14 cellular contexts compared by ENCODE assay signal in the genomic region with DNA sequence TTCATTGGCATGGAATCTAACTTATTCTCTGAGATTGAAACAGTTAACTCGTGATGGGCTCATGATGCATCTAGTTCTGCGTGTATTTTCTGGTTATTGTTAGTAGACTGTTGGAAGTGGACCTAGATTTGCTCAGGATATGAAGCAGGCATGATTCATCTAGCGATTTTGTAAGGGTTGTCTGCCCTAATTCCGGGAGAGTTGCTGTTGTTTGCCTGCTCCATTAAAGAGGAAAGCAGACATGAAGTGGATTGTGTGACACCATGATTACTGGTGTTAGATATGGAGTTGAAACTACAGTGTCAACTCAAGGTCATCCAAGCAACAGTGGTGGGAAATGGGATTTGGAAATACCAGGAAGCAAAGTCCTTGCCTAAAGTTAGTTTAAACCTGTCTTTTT. TPM values are rescaled to one million over a fixed set of nuclear protein-coding genes. Genes with fewer than 3 reads are reported as not detected.
DNase-seq lines count a peak whose midpoint lies in the region; ATAC-seq, FAIRE-seq and TF ChIP-seq lines count a peak whose summit lies in the region.
"Had no signal": no experiment of that assay in that cellular context is flagged by ENCODE, and none has a peak within 500 bp of the region (broad histone marks: within the 10 kb centered on the region; RNA-seq: fewer than 3 reads in every experiment).

No MANE protein-coding gene starts in this region.

- peak overlapping the region in 3 of 12 donors; percentile 5 to 43 (median 41) for H3K27ac ChIP-seq in heart left ventricle
- no peak overlapping the region for H3K27ac ChIP-seq in left ventricle myocardium inferior (replicated peaks)
- peak overlapping the region; percentile 97 for H3K27ac ChIP-seq in RWPE2 (ENCODE audit: poor library complexity, severe bottlenecking)
- H3K27ac ChIP-seq in tibial artery = peak overlapping the region; percentile 20 to 57
- H3K27ac ChIP-seq: esophagus muscularis mucosa had no signal

- peaks cover 3% of the 10 kb centered on the region for H3K27me3 Mint-ChIP-seq in stimulated activated memory B cell treated with anti-CD40 and anti-IgM and Interleukin-4, amounts not matched to agents 10 μg/mL and 1 μg/mL and 100 μg/mL, for 72 hours
- H3K27me3 Mint-ChIP-seq: activated B cell treated with CpG ODN at 0.5 μM for 24 hours had no signal

- peaks cover 0 to 8% (median 0%) of the 10 kb centered on the region in 12 donors for H3K4me1 ChIP-seq in heart left ventricle
- H3K4me1 ChIP-seq in left ventricle myocardium inferior = peaks cover 6% of the 10 kb centered on the region
- peaks cover 9% of the 10 kb centered on the region for H3K4me1 ChIP-seq in RWPE2 (ENCODE audit: insufficient read depth, poor library complexity, severe bottlenecking)
- H3K4me1 ChIP-seq in tibial artery = peaks cover 0 to 29% (median 5%) of the 10 kb centered on the region in 4 donors
- H3K4me1 ChIP-seq: BE2C had no signal

- TF ChIP-seq CTCF in heart left ventricle (IDR thresholded peaks at IDR 0.05) (no peak), left ventricle myocardium inferior (IDR thresholded peaks at IDR 0.05; ENCODE audit: borderline replicate concordance) (no peak), RWPE2 (IDR thresholded peaks at IDR 0.05; ENCODE audit: poor library complexity, severe bottlenecking) (no peak), fibroblast of the aortic adventitia (IDR thresholded peaks at IDR 0.05; ENCODE audit: insufficient read depth, low read length) (no peak), tibial artery (IDR thresholded peaks at IDR 0.05) (no peak)

- FAIRE-seq in GM12891 (lab: Jason Lieb, UNC) = no peak

- ATAC-seq in heart left ventricle = peak in 3 of 4 donors; percentile 47 to 86 (median 80)
- ATAC-seq in RWPE2 (ENCODE audit: low read depth) = peak; percentile 99
- ATAC-seq in stimulated activated memory B cell treated with anti-CD40 and anti-IgM and Interleukin-4, amounts not matched to agents 10 μg/mL and 1 μg/mL and 100 μg/mL, for 72 hours = no peak

- H3K27me3 ChIP-seq in heart left ventricle (no peaks in the 10 kb centered on the region), left ventricle myocardium inferior (ENCODE audit: low read depth) (no peaks in the 10 kb centered on the region), RWPE2 (ENCODE audit: insufficient read depth, poor library complexity, severe bottlenecking) (no peaks in the 10 kb centered on the region), tibial artery (no peaks in the 10 kb centered on the region)
- H3K27me3 ChIP-seq: BE2C, esophagus muscularis mucosa had no signal

- no peak overlapping the region for H3K27ac Mint-ChIP-seq in stimulated activated memory B cell treated with anti-CD40 and anti-IgM and Interleukin-4, amounts not matched to agents 10 μg/mL and 1 μg/mL and 100 μg/mL, for 72 hours
- H3K27ac Mint-ChIP-seq: activated B cell treated with CpG ODN at 0.5 μM for 24 hours had no signal

- H3K4me3 Mint-ChIP-seq in stimulated activated memory B cell treated with anti-CD40 and anti-IgM and Interleukin-4, amounts not matched to agents 10 μg/mL and 1 μg/mL and 100 μg/mL, for 72 hours = no peak overlapping the region
- H3K4me3 Mint-ChIP-seq: activated B cell treated with CpG ODN at 0.5 μM for 24 hours, nephron had no signal

- no peak for DNase-seq in heart left ventricle
- no peak for DNase-seq in left ventricle myocardium inferior
- DNase-seq in RWPE2 (ENCODE audit: low spot score) = no peak
- peak; percentile 98 for DNase-seq in fibroblast of the aortic adventitia (ENCODE audit: low read depth)
- DNase-seq in tibial artery = no peak
- no peak for DNase-seq in NCI-H1930 (lab: John Stamatoyannopoulos, UW)
- no peak for DNase-seq in GM12891 (ENCODE audit: insufficient read length, low spot score)
- DNase-seq: activated B cell treated with CpG ODN at 0.5 μM for 24 hours; activated naive CD4-positive, alpha-beta T cell treated with Interleukin-2 at 50 U/mL for 16 hours; BE2C; NCI-H526 treated with DMSO at 0.1 percent for 48 hours had no signal

- no peak for TF ChIP-seq POLR2A in heart left ventricle (IDR thresholded peaks at IDR 0.05)
- no peak for TF ChIP-seq POLR2A in GM12891 (IDR thresholded peaks at IDR 0.05; ENCODE audit: low read depth, low read length)

- intact Hi-C loops in heart left ventricle (cut with DNase I) (no loop called here), left ventricle myocardium inferior (cut with micrococcal nuclease) (no loop called here), tibial artery (cut with DNase I; ENCODE audit: low total_unique reads) (no loop called here)

- H3K9me3 ChIP-seq in heart left ventricle = no peaks in the 10 kb centered on the region
- H3K9me3 ChIP-seq in left ventricle myocardium inferior (replicated peaks) = no peaks in the 10 kb centered on the region
- H3K9me3 ChIP-seq in RWPE2 (ENCODE audit: severe bottlenecking) = no peaks in the 10 kb centered on the region
- H3K9me3 ChIP-seq in tibial artery = no peaks in the 10 kb centered on the region
- H3K9me3 ChIP-seq: BE2C, esophagus muscularis mucosa had no signal

- H3K4me3 ChIP-seq in heart left ventricle (no peak overlapping the region), left ventricle myocardium inferior (no peak overlapping the region), RWPE2 (ENCODE audit: severe bottlenecking) (no peak overlapping the region), fibroblast of the aortic adventitia (ENCODE audit: low read depth, low read length) (no peak overlapping the region), tibial artery (no peak overlapping the region)
- H3K4me3 ChIP-seq: esophagus muscularis mucosa had no signal

- no peaks in the 10 kb centered on the region for H3K36me3 ChIP-seq in heart left ventricle
- no peaks in the 10 kb centered on the region for H3K36me3 ChIP-seq in left ventricle myocardium inferior
- H3K36me3 ChIP-seq in RWPE2 (ENCODE audit: low read depth) = no peaks in the 10 kb centered on the region
- H3K36me3 ChIP-seq in tibial artery = no peaks in the 10 kb centered on the region
- H3K36me3 ChIP-seq: BE2C, esophagus muscularis mucosa had no signal

- no peaks in the 10 kb centered on the region for H3K36me3 Mint-ChIP-seq in stimulated activated memory B cell treated with anti-CD40 and anti-IgM and Interleukin-4, amounts not matched to agents 10 μg/mL and 1 μg/mL and 100 μg/mL, for 72 hours

- WGBS in heart left ventricle, 4 donors = 25 to 43% (median 32%) methylated on average over 4 of the region's 4 CpGs

- no peaks in the 10 kb centered on the region for H3K9me3 Mint-ChIP-seq in stimulated activated memory B cell treated with anti-CD40 and anti-IgM and Interleukin-4, amounts not matched to agents 10 μg/mL and 1 μg/mL and 100 μg/mL, for 72 hours
- H3K9me3 Mint-ChIP-seq: activated B cell treated with CpG ODN at 0.5 μM for 24 hours, nephron had no signal

- H3K4me1 Mint-ChIP-seq in stimulated activated memory B cell treated with anti-CD40 and anti-IgM and Interleukin-4, amounts not matched to agents 10 μg/mL and 1 μg/mL and 100 μg/mL, for 72 hours = no peaks in the 10 kb centered on the region
- H3K4me1 Mint-ChIP-seq: activated B cell treated with CpG ODN at 0.5 μM for 24 hours had no signal

TF ChIP-seq in GM12891, 5 proteins besides CTCF, POLR2A, EP300 and RAD21:
- TF ChIP-seq PAX5 (IDR thresholded peaks at IDR 0.05; ENCODE audit: insufficient read depth, low read length, severe bottlenecking) (no peak), POU2F2 (IDR thresholded peaks at IDR 0.05; ENCODE audit: low read depth, low read length) (no peak), SPI1 (IDR thresholded peaks at IDR 0.05; ENCODE audit: low read depth, low read length) (no peak), POLR2AphosphoS5 (IDR thresholded peaks at IDR 0.05; ENCODE audit: low read depth, low read length) (no peak), TAF1 (IDR thresholded peaks at IDR 0.05; ENCODE audit: low read depth, low read length) (no peak)

RNA-seq across cellular contexts. Expression of gene SOX4, which starts 41.0 kb away (rescaled TPM):
- 10 to 100 TPM in 4 of 9 donors, 1 to 10 TPM in 5; 1.9 to 20.3 (median 8.0) TPM for total RNA-seq in heart left ventricle
- polyA plus RNA-seq in heart left ventricle = 1 to 10 TPM; 2.7 to 4.1 TPM
- total RNA-seq in left ventricle myocardium inferior = 3.8 TPM
- 12.4 and 66.9 TPM in 2 replicates for total RNA-seq in fibroblast of the aortic adventitia (ENCODE audit: low replicate concordance)
- polyA plus RNA-seq in GM12891 (2012; ENCODE audit: low read depth, missing spikeins) = 19.5 TPM
